Comparison of ENCODE assay signal across 21 cellular contexts in the genomic region with DNA sequence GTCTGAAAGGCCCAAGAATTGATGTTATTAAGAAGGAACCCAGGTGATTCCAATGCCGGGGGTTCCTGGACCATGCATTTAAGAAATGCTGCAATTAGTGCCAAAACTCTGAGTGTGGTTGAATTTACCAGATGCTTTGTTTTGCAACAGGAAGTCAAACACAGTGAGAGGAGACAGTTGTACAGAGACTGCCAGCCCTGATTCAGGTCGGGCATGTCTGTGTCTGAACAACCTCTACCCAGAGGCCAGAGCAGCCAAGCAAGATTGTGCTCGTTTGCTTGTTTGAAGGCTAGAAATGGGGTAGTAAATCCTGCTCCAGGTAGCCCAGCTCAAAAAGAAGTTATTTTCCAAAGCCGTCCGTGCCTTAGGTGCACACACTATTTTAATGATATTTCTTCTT.
A peak's percentile ranks its signal among the peaks of the same experiment; 100 is the strongest.
DNase-seq lines count a peak whose midpoint lies in the region; ATAC-seq and TF ChIP-seq lines count a peak whose summit lies in the region.
"Had no signal": no experiment of that assay in that cellular context is flagged by ENCODE, and none has a peak within 500 bp of the region (broad histone marks: within the 10 kb centered on the region; RNA-seq: fewer than 3 reads in every experiment).

No MANE protein-coding gene starts in this region.

- peak overlapping the region in 2 of 11 experiments; percentile 10 to 15; a peak in 1 of 22 replicates for H3K27ac ChIP-seq in BLaER1 treated with 17β-estradiol and CSF1 and Interleukin-3, amounts not matched to agents 10 nM and 100 nM
- no peak overlapping the region for H3K27ac ChIP-seq in mammary epithelial cell (ENCODE audit: insufficient read depth, low read depth, low read length)
- H3K27ac ChIP-seq in prostate gland = no peak overlapping the region
- H3K27ac ChIP-seq in CD8-positive, alpha-beta T cell (ENCODE audit: low read depth, low read length) = no peak overlapping the region
- H3K27ac ChIP-seq in upper lobe of left lung = no peak overlapping the region
- H3K27ac ChIP-seq: HL-60 had no signal

- H3K79me2 ChIP-seq in mammary epithelial cell (ENCODE audit: insufficient read depth, low read length) = no peaks in the 10 kb centered on the region

- no peaks in the 10 kb centered on the region for H3K4me1 Mint-ChIP-seq in CD8-positive, alpha-beta T cell (ENCODE audit: low read depth)
- H3K4me1 Mint-ChIP-seq: B cell, IgD-negative memory B cell had no signal

- H3K27me3 ChIP-seq in BLaER1 treated with 17β-estradiol and CSF1 and Interleukin-3, amounts not matched to agents 10 nM and 100 nM = no peaks in the 10 kb centered on the region
- H3K27me3 ChIP-seq in mammary epithelial cell (ENCODE audit: insufficient read depth, low read length) (no peaks in the 10 kb centered on the region), prostate gland (replicated peaks; ENCODE audit: insufficient read depth) (no peaks in the 10 kb centered on the region), upper lobe of left lung (no peaks in the 10 kb centered on the region)
- no peaks in the 10 kb centered on the region for H3K27me3 ChIP-seq in CD8-positive, alpha-beta T cell (ENCODE audit: insufficient read depth, low read length)

- in situ Hi-C loops in mammary epithelial cell (cut with MboI; ENCODE audit: low sequenced_read_pairs in 2 of 2) = no loop called here

- peak overlapping the region; percentile 42 for H2AFZ ChIP-seq in mammary epithelial cell (ENCODE audit: low read depth, low read length)

- ATAC-seq in CD8-positive, alpha-beta T cell = no peak
- ATAC-seq in upper lobe of left lung (ENCODE audit: low FRiP score in 2 of 2) = no peak
- ATAC-seq: HCT116, SK-N-SH treated with all-trans-retinoic acid at 6 μM for 48 hours had no signal

- dilution Hi-C loops in mammary epithelial cell (cut with HindIII; ENCODE audit: low sequenced_read_pairs) = loop anchor here (5.0 kb wide), 1 partner anchor 100 kb away; no protein-coding TSS in a partner anchor

- TF ChIP-seq CTCF in mammary epithelial cell (conservative IDR thresholded peaks at IDR 0.05 in 1 of 2, IDR thresholded peaks at IDR 0.05 in 1 of 2; ENCODE audit: extremely low read depth in 1 of 2, insufficient read depth in 1 of 2, low read depth in 1 of 2, low read length in 2 of 2) (no peak), prostate gland (IDR thresholded peaks at IDR 0.05) (no peak), upper lobe of left lung (IDR thresholded peaks at IDR 0.05) (no peak)
- TF ChIP-seq CTCF in CD8-positive, alpha-beta T cell (IDR thresholded peaks at IDR 0.05) = no peak

- CTCF ChIA-PET in mammary epithelial cell (lab: Charles Lee; ENCODE audit: low non-redundant PET) = interaction anchor here (0.5 kb wide), 1 partner anchor 332 kb away, joined by 3 read pairs; no protein-coding TSS in a partner anchor
- CTCF ChIA-PET in CD8-positive, alpha-beta T cell (lab: Charles Lee) = no interaction called here

- no peak for TF ChIP-seq EP300 in upper lobe of left lung (IDR thresholded peaks at IDR 0.05)

- intact Hi-C loops in mammary epithelial cell (cut with micrococcal nuclease) = no loop called here
- intact Hi-C loops in prostate gland (cut with DNase I) = no loop called here
- intact Hi-C loops in CD8-positive, alpha-beta T cell (cut with DNase I, micrococcal nuclease) = no loop called here

- H3K9me3 ChIP-seq in BLaER1 treated with 17β-estradiol and CSF1 and Interleukin-3, amounts not matched to agents 10 nM and 100 nM (replicated peaks in 1 of 11) = peaks cover 0 to 7% (median 0%) of the 10 kb centered on the region in 11 experiments; a peak in 3 of 22 replicates
- H3K9me3 ChIP-seq in mammary epithelial cell (replicated peaks; ENCODE audit: insufficient read depth, low read length) (no peaks in the 10 kb centered on the region), prostate gland (no peaks in the 10 kb centered on the region), upper lobe of left lung (peaks cover 0 to 4% (median 0%) of the 10 kb centered on the region in 4 donors)
- H3K9me3 ChIP-seq in CD8-positive, alpha-beta T cell (ENCODE audit: low read length) = no peaks in the 10 kb centered on the region

- H3K9me3 Mint-ChIP-seq in CD8-positive, alpha-beta T cell = peaks cover 3% of the 10 kb centered on the region

- no peak overlapping the region for H3K27ac Mint-ChIP-seq in CD8-positive, alpha-beta T cell
- H3K27ac Mint-ChIP-seq: B cell, IgD-negative memory B cell had no signal

- H3K4me3 ChIP-seq in BLaER1 treated with 17β-estradiol and CSF1 and Interleukin-3, amounts not matched to agents 10 nM and 100 nM = no peak overlapping the region
- no peak overlapping the region for H3K4me3 ChIP-seq in Jurkat, Clone E6-1 (ENCODE audit: low read length)
- H3K4me3 ChIP-seq in mammary epithelial cell (replicated peaks in 1 of 3; ENCODE audit: insufficient read depth in 1 of 3, low read depth in 2 of 3, low read length in 3 of 3) (no peak overlapping the region), prostate gland (no peak overlapping the region), upper lobe of left lung (no peak overlapping the region)
- H3K4me3 ChIP-seq in CD8-positive, alpha-beta T cell (ENCODE audit: low read depth, low read length) = no peak overlapping the region

- H3K9ac ChIP-seq in BLaER1 treated with 17β-estradiol and CSF1 and Interleukin-3, amounts not matched to agents 10 nM and 100 nM = no peak overlapping the region
- no peak overlapping the region for H3K9ac ChIP-seq in mammary epithelial cell (ENCODE audit: insufficient read depth, low read length)

- H3K36me3 Mint-ChIP-seq in CD8-positive, alpha-beta T cell = no peaks in the 10 kb centered on the region
- H3K36me3 Mint-ChIP-seq: IgD-negative memory B cell had no signal

- peaks cover 0 to 13% (median 8%) of the 10 kb centered on the region in 10 experiments; a peak in 13 of 20 replicates for H3K4me1 ChIP-seq in BLaER1 treated with 17β-estradiol and CSF1 and Interleukin-3, amounts not matched to agents 10 nM and 100 nM
- H3K4me1 ChIP-seq in mammary epithelial cell (ENCODE audit: insufficient read depth, low read length) (no peaks in the 10 kb centered on the region), prostate gland (replicated peaks) (no peaks in the 10 kb centered on the region), upper lobe of left lung (no peaks in the 10 kb centered on the region)
- H3K4me1 ChIP-seq in CD8-positive, alpha-beta T cell (ENCODE audit: insufficient read depth, low read length) = no peaks in the 10 kb centered on the region

- DNase-seq in Jurkat, Clone E6-1 (ENCODE audit: low read depth, low spot score) = peak; percentile 16
- DNase-seq in mammary epithelial cell (peak; percentile 25), prostate gland (ENCODE audit: low spot score) (peak; percentile 11), upper lobe of left lung (no peak)
- DNase-seq in central memory CD4-positive, alpha-beta T cell = no peak
- no peak for DNase-seq in CD8-positive, alpha-beta T cell
- DNase-seq: DMS153, DND-41, Karpas-422, NCI-H1105, NCI-H1436 treated with DMSO at 0.1 percent for 48 hours, NCI-H187 treated with DMSO at 0.1 percent for 48 hours, NCI-H2107, NCI-H226, NCI-H510A treated with DMSO at 0.1 percent for 48 hours had no signal

- H3K36me3 ChIP-seq in BLaER1 treated with 17β-estradiol and CSF1 and Interleukin-3, amounts not matched to agents 10 nM and 100 nM = no peaks in the 10 kb centered on the region
- H3K36me3 ChIP-seq in mammary epithelial cell (ENCODE audit: insufficient read depth, low read length) (no peaks in the 10 kb centered on the region), prostate gland (no peaks in the 10 kb centered on the region), upper lobe of left lung (no peaks in the 10 kb centered on the region)
- H3K36me3 ChIP-seq in CD8-positive, alpha-beta T cell (ENCODE audit: insufficient read depth, low read length) = no peaks in the 10 kb centered on the region

- POLR2A ChIA-PET in CD8-positive, alpha-beta T cell (lab: Charles Lee) = no interaction called here

- TF ChIP-seq POLR2A in prostate gland (IDR thresholded peaks at IDR 0.05) = no peak
- TF ChIP-seq POLR2A in upper lobe of left lung (IDR thresholded peaks at IDR 0.05) = no peak

- no peak overlapping the region for H3K4me3 Mint-ChIP-seq in CD8-positive, alpha-beta T cell
- H3K4me3 Mint-ChIP-seq: B cell, IgD-negative memory B cell had no signal

- peak overlapping the region; percentile 0 to 49 (median 22); a peak in 12 of 22 replicates for H3K4me2 ChIP-seq in BLaER1 treated with 17β-estradiol and CSF1 and Interleukin-3, amounts not matched to agents 10 nM and 100 nM
- no peak overlapping the region for H3K4me2 ChIP-seq in mammary epithelial cell (ENCODE audit: insufficient read depth, low read depth, low read length)

- H3K27me3 Mint-ChIP-seq in CD8-positive, alpha-beta T cell (ENCODE audit: low read depth) = no peaks in the 10 kb centered on the region
- H3K27me3 Mint-ChIP-seq: B cell, IgD-negative memory B cell had no signal

- WGBS in mammary epithelial cell (ENCODE audit: low coverage, missing lambda C conversion rate) = 11% methylated on average over 5 of the region's 5 CpGs
- 24% methylated on average over 5 of the region's 5 CpGs for WGBS in prostate gland
- WGBS in upper lobe of left lung, 2 donors = 46 to 55% methylated on average over 5 of the region's 5 CpGs

- H4K20me1 ChIP-seq in BLaER1 treated with 17β-estradiol and CSF1 and Interleukin-3, amounts not matched to agents 10 nM and 100 nM = no peaks in the 10 kb centered on the region
- H4K20me1 ChIP-seq in mammary epithelial cell (ENCODE audit: insufficient read depth, low read length) = no peaks in the 10 kb centered on the region

- BruUV-seq in mammary epithelial cell (replicated peaks; lab: Mats Ljungman, UMichigan) = no TSS peak

Comparison
In these comparisons a context has a peak if more than half of its experiments do, and no peak if none do; other contexts are left out.
1. DNase-seq: peak in Jurkat, Clone E6-1 (single experiment), mammary epithelial cell (single experiment) and prostate gland (single experiment); none in central memory CD4-positive, alpha-beta T cell (single experiment), CD8-positive, alpha-beta T cell (0 of 7) and upper lobe of left lung (0 of 2).